Comparison of ENCODE assay signal across 22 cellular contexts in genomic region chr7:127957886-127958285, GRCh38.
DNase-seq lines count a peak whose midpoint lies in the region; ATAC-seq, FAIRE-seq and TF ChIP-seq lines count a peak whose summit lies in the region.
"Had no signal": no experiment of that assay in that cellular context is flagged by ENCODE, and none has a peak within 500 bp of the region (broad histone marks: within the 10 kb centered on the region; RNA-seq: fewer than 3 reads in every experiment).

No MANE protein-coding gene starts in this region.

- peaks cover 2% of the 10 kb centered on the region for H3K27me3 Mint-ChIP-seq in GM23338 (ENCODE audit: insufficient read depth, low read depth, poor library complexity)

- BruUV-seq in HCT116 (replicated peaks; lab: Mats Ljungman, UMichigan), result no TSS peak
- no TSS peak for BruUV-seq in K562 (replicated peaks; lab: Mats Ljungman, UMichigan)

- TF ChIP-seq CTCF in GM23338 (conservative IDR thresholded peaks at IDR 0.05; ENCODE audit: low read depth in 2 of 2) (peak; percentile 22 to 47; a peak in 3 of 4 replicates), HCT116 (IDR thresholded peaks at IDR 0.05 in 2 of 3, conservative IDR thresholded peaks at IDR 0.05 in 1 of 3; ENCODE audit: borderline replicate concordance in 1 of 3, insufficient read depth in 1 of 3, low read depth in 2 of 3, low read length in 2 of 3) (no peak), K562 (IDR thresholded peaks at IDR 0.05 in 2 of 3, conservative IDR thresholded peaks at IDR 0.05 in 1 of 3; ENCODE audit: insufficient read depth in 2 of 3, low read depth in 1 of 3, low read length in 3 of 3) (peak in 1 of 3 experiments; percentile 23; a peak in 1 of 6 replicates)

- TF ChIP-seq POLR2A in HCT116 (IDR thresholded peaks at IDR 0.05; ENCODE audit: borderline replicate concordance, extremely low read depth, insufficient read depth, insufficient read length) (no peak), K562 (conservative IDR thresholded peaks at IDR 0.05) (no peak)

- no peaks in the 10 kb centered on the region; the same call in 2 of the 3 replicates for H3K4me1 Mint-ChIP-seq in GM23338

- peaks cover 14% of the 10 kb centered on the region for H3K36me3 Mint-ChIP-seq in GM23338 (ENCODE audit: low read depth)

- no peak for FAIRE-seq in K562 (lab: Jason Lieb, UNC)
- FAIRE-seq: A204.1, D721Med, G401.6, GM12892, HepG2, HTR-8/SVneo had no signal

- TF ChIP-seq RAD21 in HCT116 (IDR thresholded peaks at IDR 0.05; ENCODE audit: low read depth), result peak; percentile 13; the same call in 1 of the 2 replicates
- no peak for TF ChIP-seq RAD21 in K562 (CRISPR knock-in tag; conservative IDR thresholded peaks at IDR 0.05 in 1 of 2, IDR thresholded peaks at IDR 0.05 in 1 of 2)

- H3K9me2 ChIP-seq in GM23338 (ENCODE audit: insufficient read depth) (no peaks in the 10 kb centered on the region), HCT116 (ENCODE audit: insufficient read depth) (no peaks in the 10 kb centered on the region)

- H2AFZ ChIP-seq in GM23338 (no peak overlapping the region), HCT116 (ENCODE audit: low read depth, low read length, poor library complexity, severe bottlenecking) (no peak overlapping the region), K562 (ENCODE audit: low read depth, low read length) (no peak overlapping the region)

- H3K27ac Mint-ChIP-seq in GM23338, result no peak overlapping the region
- H3K27ac Mint-ChIP-seq: CD8-positive, alpha-beta T cell; HFFc6 had no signal

- DNase-seq in GM23338 (ENCODE audit: low spot score) (peak; percentile 48), HCT116 (ENCODE audit: low read depth, low spot score) (no peak), K562 (ENCODE audit: extremely low read depth in 1 of 4, low spot score in 3 of 4) (no peak), iPS-NIHi7 (ENCODE audit: extremely low spot score) (peak; percentile 39), SIG-M5 treated with dmso at 0.1 percent for 504 hours (lab: John Stamatoyannopoulos, UW; ENCODE audit: unreplicated experiment) (no peak), hippocampal formation (lab: John Stamatoyannopoulos, UW) (no peak), AG08396 (ENCODE audit: low spot score) (no peak)
- DNase-seq: CD8-positive, alpha-beta T cell; COR-L47; DMS153; DMS79 treated with DMSO at 0.1 percent for 48 hours; EL; HFFc6 had no signal

- H3K79me2 ChIP-seq in GM23338 (replicated peaks; ENCODE audit: insufficient read depth), result peaks cover 9% of the 10 kb centered on the region; the same call in 1 of the 2 replicates
- peaks cover 9% of the 10 kb centered on the region; the same call in 1 of the 2 replicates for H3K79me2 ChIP-seq in HCT116 (ENCODE audit: insufficient read depth, low read length)
- H3K79me2 ChIP-seq in K562 (ENCODE audit: control insufficient read depth, insufficient read depth, low read length), result no peaks in the 10 kb centered on the region

- CTCF ChIA-PET in HCT116 (lab: Charles Lee) (no interaction called here), K562 (lab: Yijun Ruan, JAX; ENCODE audit: low intra/inter-chr PET ratio) (interaction anchor here (1.3 kb wide), 1 partner anchor 251 kb away, joined by 4 read pairs; no protein-coding TSS in a partner anchor)

- H3K9me3 ChIP-seq in HCT116 (ENCODE audit: control insufficient read depth in 1 of 2, insufficient read depth in 1 of 2, low read depth in 1 of 2, low read length in 2 of 2) (no peaks in the 10 kb centered on the region), K562 (replicated peaks; ENCODE audit: control insufficient read depth, insufficient read depth, low read depth, low read length) (no peaks in the 10 kb centered on the region)
- H3K9me3 ChIP-seq: HAP-1 had no signal

- no peaks in the 10 kb centered on the region for H3K27me3 ChIP-seq in GM23338 (ENCODE audit: insufficient read depth)
- H3K27me3 ChIP-seq in HCT116 (ENCODE audit: insufficient read depth, low read length), result no peaks in the 10 kb centered on the region
- H3K27me3 ChIP-seq in K562 (ENCODE audit: control insufficient read depth in 2 of 2, insufficient read depth in 2 of 2, low read length in 2 of 2), result no peaks in the 10 kb centered on the region

- in situ Hi-C loops in K562 (cut with MboI), result no loop called here

- H3K4me1 ChIP-seq in GM23338 (ENCODE audit: insufficient read depth) (peaks cover 15% of the 10 kb centered on the region), HCT116 (ENCODE audit: control insufficient read depth in 1 of 2, insufficient read depth in 2 of 2, low read length in 2 of 2) (no peaks in the 10 kb centered on the region), K562 (replicated peaks in 1 of 2; ENCODE audit: control insufficient read depth in 2 of 2, insufficient read depth in 2 of 2, low read length in 2 of 2) (no peaks in the 10 kb centered on the region)

- RAD21 ChIA-PET in HCT116 (lab: Charles Lee; ENCODE audit: low non-redundant PET in 1 of 2, low total read pairs in 2 of 2, uncharacterized antibody in 2 of 2, unreplicated experiment in 2 of 2), result no interaction called here

- H3K4me2 ChIP-seq in GM23338 (no peak overlapping the region), HCT116 (ENCODE audit: low read length) (no peak overlapping the region), K562 (ENCODE audit: insufficient read depth, low read length) (no peak overlapping the region)

- peak; percentile 75 for ATAC-seq in GM23338
- ATAC-seq in HCT116, result no peak; the same call in 1 of the 2 replicates
- ATAC-seq in K562, result peak; percentile 45; the same call in 2 of the 3 replicates
- ATAC-seq in GM21619 (IDR thresholded peaks at IDR 0.05; ENCODE audit: unreplicated experiment), result no peak
- ATAC-seq: CD8-positive, alpha-beta T cell; HepG2 had no signal

- H4K20me1 ChIP-seq in GM23338 (replicated peaks; ENCODE audit: insufficient read depth) (0 out of 2 replicates have a peak, but pooled peaks cover 13% of the 10 kb centered on the region), HCT116 (ENCODE audit: insufficient read depth) (0 out of 2 replicates have a peak, but pooled peaks cover 5% of the 10 kb centered on the region), K562 (replicated peaks; ENCODE audit: control insufficient read depth, insufficient read depth, low read length) (no peaks in the 10 kb centered on the region)

- intact Hi-C loops in HCT116 (cut with micrococcal nuclease) (no loop called here), K562 (cut with micrococcal nuclease) (loop anchor here (10.0 kb wide), 1 partner anchor 247 kb away; no protein-coding TSS in a partner anchor)

- peaks cover 1% of the 10 kb centered on the region for H3K9me3 Mint-ChIP-seq in GM23338
- H3K9me3 Mint-ChIP-seq: CD14-positive monocyte had no signal

- no peak for TF ChIP-seq EP300 in K562 (IDR thresholded peaks at IDR 0.05; ENCODE audit: low read length)

- H3K9me1 ChIP-seq in K562 (ENCODE audit: control insufficient read depth, insufficient read depth, low read length), result no peaks in the 10 kb centered on the region

- H3K27ac ChIP-seq in GM23338 (ENCODE audit: low read depth) (no peak overlapping the region), HCT116 (ENCODE audit: low read depth, low read length) (no peak overlapping the region), K562 (ENCODE audit: extremely low read depth, low read depth, low read length) (no peak overlapping the region)

- H3K36me3 ChIP-seq in GM23338 (ENCODE audit: insufficient read depth) (no peaks in the 10 kb centered on the region), HCT116 (ENCODE audit: control insufficient read depth in 1 of 2, insufficient read depth in 2 of 2, low read length in 2 of 2) (peaks cover 0 to 5% of the 10 kb centered on the region in 2 experiments; a peak in 1 of 4 replicates), K562 (ENCODE audit: control insufficient read depth, insufficient read depth, low read length) (peaks cover 78% of the 10 kb centered on the region)

- POLR2A ChIA-PET in HCT116 (lab: Charles Lee) (no interaction called here), K562 (lab: Yijun Ruan, JAX) (interaction anchor here (0.6 to 3.4 kb wide), 3 partner anchors 9 to 266 kb away, joined by 3 to 14 read pairs (median 3); no protein-coding TSS in a partner anchor)

- H3K4me3 ChIP-seq in GM23338 (no peak overlapping the region), HCT116 (replicated peaks in 1 of 2; ENCODE audit: low read depth in 1 of 2, low read length in 2 of 2) (no peak overlapping the region), K562 (no peak overlapping the region)
- H3K4me3 ChIP-seq: HAP-1 had no signal

- H3F3A ChIP-seq in GM23338 (replicated peaks; ENCODE audit: low read depth), result no peaks in the 10 kb centered on the region

- no peak overlapping the region for H3K9ac ChIP-seq in HCT116 (ENCODE audit: low read length)
- H3K9ac ChIP-seq in K562 (ENCODE audit: insufficient read depth in 1 of 2, low read depth in 2 of 2, low read length in 2 of 2), result no peak overlapping the region

- H3K4me3 Mint-ChIP-seq in GM23338, result no peak overlapping the region
- H3K4me3 Mint-ChIP-seq: CD14-positive monocyte; CD8-positive, alpha-beta T cell; HFFc6 had no signal

- 83% methylated on average over 5 of the region's 5 CpGs for WGBS in K562 (ENCODE audit: insufficient coverage, low coverage, missing lambda C conversion rate)

TF ChIP-seq in GM23338, 12 proteins besides CTCF, POLR2A, EP300 and RAD21 (continues in another document):
- no peak for TF ChIP-seq CREB1 (CRISPR knock-in tag; IDR thresholded peaks at IDR 0.05; ENCODE audit: low read depth)
- no peak for TF ChIP-seq JUNB (IDR thresholded peaks at IDR 0.05; ENCODE audit: unreplicated experiment)

TF ChIP-seq in HCT116, 20 proteins besides CTCF, POLR2A, EP300 and RAD21:
- TF ChIP-seq EZH2 (IDR thresholded peaks at IDR 0.05) (no peak), ZFX (IDR thresholded peaks at IDR 0.05) (no peak)

TF ChIP-seq in K562, 482 proteins besides CTCF, POLR2A, EP300 and RAD21:
- TF ChIP-seq, protein P1, sequence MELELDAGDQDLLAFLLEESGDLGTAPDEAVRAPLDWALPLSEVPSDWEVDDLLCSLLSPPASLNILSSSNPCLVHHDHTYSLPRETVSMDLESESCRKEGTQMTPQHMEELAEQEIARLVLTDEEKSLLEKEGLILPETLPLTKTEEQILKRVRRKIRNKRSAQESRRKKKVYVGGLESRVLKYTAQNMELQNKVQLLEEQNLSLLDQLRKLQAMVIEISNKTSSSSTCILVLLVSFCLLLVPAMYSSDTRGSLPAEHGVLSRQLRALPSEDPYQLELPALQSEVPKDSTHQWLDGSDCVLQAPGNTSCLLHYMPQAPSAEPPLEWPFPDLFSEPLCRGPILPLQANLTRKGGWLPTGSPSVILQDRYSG (tag; conservative IDR thresholded peaks at IDR 0.05; ENCODE audit: low read depth), result no peak
- no peak for TF ChIP-seq EGR1 (conservative IDR thresholded peaks at IDR 0.05)
- TF ChIP-seq U2AF2 (optimal IDR thresholded peaks at IDR 0.05; ENCODE audit: low read depth, low read length), result no peak
- TF ChIP-seq ZBTB8A (IDR thresholded peaks at IDR 0.05; ENCODE audit: partially characterized antibody), result no peak
- TF ChIP-seq MTF1 (CRISPR knock-in tag; IDR thresholded peaks at IDR 0.05; ENCODE audit: borderline replicate concordance), result no peak
- no peak for TF ChIP-seq TEAD1 (CRISPR knock-in tag; IDR thresholded peaks at IDR 0.05)
- TF ChIP-seq ZNF699 (CRISPR knock-in tag; IDR thresholded peaks at IDR 0.05; ENCODE audit: insufficient replicate concordance), result no peak
- no peak for TF ChIP-seq NR1H2 (CRISPR knock-in tag; IDR thresholded peaks at IDR 0.05)
- TF ChIP-seq PHF20 (IDR thresholded peaks at IDR 0.05; ENCODE audit: partially characterized antibody), result no peak
- TF ChIP-seq ZNF263 (CRISPR knock-in tag; IDR thresholded peaks at IDR 0.05; ENCODE audit: borderline replicate concordance), result no peak

Comparison
In these comparisons a context has a peak if more than half of its experiments do, and no peak if none do; other contexts are left out.
1. ATAC-seq: peak in GM23338 (single experiment) and K562 (single experiment); none in HCT116 (single experiment) and GM21619 (single experiment).
2. DNase-seq: peak in GM23338 (single experiment) and iPS-NIHi7 (single experiment); none in HCT116 (single experiment), K562 (0 of 4), SIG-M5 treated with dmso at 0.1 percent for 504 hours (single experiment), hippocampal formation (0 of 2) and AG08396 (single experiment).
3. CTCF ChIP-seq: peak in GM23338 (2 of 2); none in HCT116 (0 of 3).